Comparison of ENCODE assay signal across 27 cellular contexts in the genomic region with DNA sequence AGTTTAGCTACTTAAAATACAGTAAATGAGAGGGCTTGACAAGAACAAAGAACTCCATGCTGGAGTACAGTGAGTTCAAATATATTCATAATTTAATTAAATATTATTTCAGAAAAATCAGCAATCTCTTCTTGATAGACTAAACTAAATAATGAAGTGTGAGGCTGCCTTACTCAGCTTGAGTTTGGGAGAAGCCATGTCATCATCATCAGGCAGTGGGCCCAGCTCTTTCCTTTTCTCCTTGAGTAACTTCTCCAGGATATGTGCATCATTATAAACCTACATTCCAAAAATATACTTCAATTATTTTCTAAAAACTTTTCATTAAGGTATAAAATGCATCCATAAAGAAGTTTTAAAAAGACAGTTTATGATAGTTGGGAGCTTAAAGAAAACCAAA.
"Had no signal": no experiment of that assay in that cellular context is flagged by ENCODE, and none has a peak within 500 bp of the region (broad histone marks: within the 10 kb centered on the region; RNA-seq: fewer than 3 reads in every experiment).

No MANE protein-coding gene starts in this region.

- H3K27me3 ChIP-seq: esophagus muscularis mucosa, heart right ventricle, testis, transverse colon had no signal

- H3K4me3 ChIP-seq: esophagus muscularis mucosa, heart right ventricle, lower lobe of right lung, testis, transverse colon had no signal

- H3K4me1 ChIP-seq: esophagus muscularis mucosa, heart right ventricle, lower lobe of right lung, testis, transverse colon had no signal

- H3K4me1 Mint-ChIP-seq: activated B cell treated with CpG ODN at 0.5 μM for 24 hours, endodermal cell had no signal

- H3K9me3 Mint-ChIP-seq: activated B cell treated with CpG ODN at 0.5 μM for 24 hours; activated CD8-positive, alpha-beta T cell treated with anti-CD3 and anti-CD28 coated beads for 36 hours; activated naive CD4-positive, alpha-beta T cell treated with anti-CD3 and anti-CD28 coated beads, Interleukin-2, amount 50 U/mL, for 24 hours; activated naive CD8-positive, alpha-beta T cell treated with anti-CD3 and anti-CD28 coated beads, Interleukin-2, amount 50 U/mL, for 24 hours; activated T-cell treated with anti-CD3 and anti-CD28 coated beads, Interleukin-2, amount 50 U/mL, for 4 hours; activated T-helper 2 cell treated with anti-CD3 and anti-CD28 coated beads, Interferon-gamma antibody, Interleukin-2, Interleukin-4, amounts not matched to agents 10 μg/mL and 5 μg/mL and 100 μg/mL, durations not matched to agents 14 hours and 24 hours and 36 hours; dendritic cell treated with granulocyte-macrophage colony-stimulating factor and Interleukin-4, amounts not matched to agents 40 ng/mL and 50 ng/mL, for 4 days; endodermal cell; natural killer cell treated with Interleukin-12 subunit alpha and Interleukin-12 subunit beta and Interleukin-15 and Interleukin-18, amount 100 ng/mL, for 72 hours; T-helper 2 cell treated with Interferon-gamma antibody and Interleukin-4, amounts not matched to agents 5 μg/mL and 100 μg/mL, for 36 hours had no signal

- H3K27ac Mint-ChIP-seq: activated B cell treated with CpG ODN at 0.5 μM for 24 hours; activated CD8-positive, alpha-beta T cell treated with anti-CD3 and anti-CD28 coated beads for 36 hours; activated naive CD4-positive, alpha-beta T cell treated with anti-CD3 and anti-CD28 coated beads, Interleukin-2, amount 50 U/mL, for 24 hours; activated naive CD8-positive, alpha-beta T cell treated with anti-CD3 and anti-CD28 coated beads, Interleukin-2, amount 50 U/mL, for 24 hours; activated T-helper 2 cell treated with anti-CD3 and anti-CD28 coated beads, Interferon-gamma antibody, Interleukin-2, Interleukin-4, amounts not matched to agents 10 μg/mL and 5 μg/mL and 100 μg/mL, durations not matched to agents 14 hours and 24 hours and 36 hours; dendritic cell treated with granulocyte-macrophage colony-stimulating factor and Interleukin-4, amounts not matched to agents 40 ng/mL and 50 ng/mL, for 4 days; endodermal cell; T-helper 2 cell treated with Interferon-gamma antibody and Interleukin-4, amounts not matched to agents 5 μg/mL and 100 μg/mL, for 36 hours had no signal

- H3K27ac ChIP-seq: esophagus muscularis mucosa, heart right ventricle, lower lobe of right lung, testis, transverse colon had no signal

- H3K27me3 Mint-ChIP-seq: activated B cell treated with CpG ODN at 0.5 μM for 24 hours; activated CD8-positive, alpha-beta T cell treated with anti-CD3 and anti-CD28 coated beads for 36 hours; activated naive CD4-positive, alpha-beta T cell treated with anti-CD3 and anti-CD28 coated beads, Interleukin-2, amount 50 U/mL, for 24 hours; activated naive CD8-positive, alpha-beta T cell treated with anti-CD3 and anti-CD28 coated beads, Interleukin-2, amount 50 U/mL, for 24 hours; dendritic cell treated with granulocyte-macrophage colony-stimulating factor and Interleukin-4, amounts not matched to agents 40 ng/mL and 50 ng/mL, for 4 days; natural killer cell treated with Interleukin-12 subunit alpha and Interleukin-12 subunit beta and Interleukin-15 and Interleukin-18, amount 100 ng/mL, for 72 hours had no signal

- H3K4me3 Mint-ChIP-seq: activated B cell treated with CpG ODN at 0.5 μM for 24 hours; activated CD8-positive, alpha-beta T cell treated with anti-CD3 and anti-CD28 coated beads for 36 hours; activated naive CD4-positive, alpha-beta T cell treated with anti-CD3 and anti-CD28 coated beads, Interleukin-2, amount 50 U/mL, for 24 hours; activated naive CD8-positive, alpha-beta T cell treated with anti-CD3 and anti-CD28 coated beads, Interleukin-2, amount 50 U/mL, for 24 hours; activated T-cell treated with anti-CD3 and anti-CD28 coated beads, Interleukin-2, amount 50 U/mL, for 4 hours; dendritic cell treated with granulocyte-macrophage colony-stimulating factor and Interleukin-4, amounts not matched to agents 40 ng/mL and 50 ng/mL, for 4 days; endodermal cell; natural killer cell treated with Interleukin-12 subunit alpha and Interleukin-12 subunit beta and Interleukin-15 and Interleukin-18, amount 100 ng/mL, for 72 hours; T-helper 2 cell treated with Interferon-gamma antibody and Interleukin-4, amounts not matched to agents 5 μg/mL and 100 μg/mL, for 36 hours had no signal

- H3K9me3 ChIP-seq: esophagus muscularis mucosa, heart right ventricle, lower lobe of right lung, testis, transverse colon had no signal

- DNase-seq: activated B cell treated with CpG ODN at 0.5 μM for 24 hours; activated CD4-positive, alpha-beta T cell treated with anti-CD3 and anti-CD28 coated beads, Interleukin-2, amount 50 U/mL, for 1 hour; activated CD8-positive, alpha-beta T cell treated with anti-CD3 and anti-CD28 coated beads for 36 hours; activated naive CD8-positive, alpha-beta T cell treated with anti-CD3 and anti-CD28 coated beads, Interleukin-2, amount 50 U/mL, for 24 hours; activated T-cell treated with anti-CD3 and anti-CD28 coated beads, Interleukin-2, amount 50 U/mL, for 4 hours; amygdala; central memory CD4-positive, alpha-beta T cell; endodermal cell; foreskin melanocyte; heart right ventricle; kidney glomerular epithelial cell; lower lobe of right lung; mesendoderm; posterior cingulate gyrus; right cardiac atrium; stimulated activated CD4-positive, alpha-beta T cell treated with anti-CD3 and anti-CD28 coated beads, Interleukin-15, amount 100 ng/mL, for 24 hours; stimulated activated CD4-positive, alpha-beta T cell treated with anti-CD3 and anti-CD28 coated beads, Interleukin-2, amount 100 ng/mL, for 24 hours; stimulated activated naive CD4-positive, alpha-beta T cell treated with Interleukin-2 at 50 U/mL for 16 hours; testis; transverse colon had no signal

- ATAC-seq: activated CD8-positive, alpha-beta T cell treated with anti-CD3 and anti-CD28 coated beads for 36 hours; activated naive CD8-positive, alpha-beta T cell treated with anti-CD3 and anti-CD28 coated beads, Interleukin-2, amount 50 U/mL, for 24 hours; activated T-cell treated with anti-CD3 and anti-CD28 coated beads, Interleukin-2, amount 50 U/mL, for 4 hours; heart right ventricle; left lobe of liver; lower lobe of right lung; natural killer cell treated with Interleukin-12 subunit alpha and Interleukin-12 subunit beta and Interleukin-15 and Interleukin-18, amount 100 ng/mL, for 72 hours; right cardiac atrium had no signal
